11 cellular contexts compared by ENCODE assay signal in the genomic region with DNA sequence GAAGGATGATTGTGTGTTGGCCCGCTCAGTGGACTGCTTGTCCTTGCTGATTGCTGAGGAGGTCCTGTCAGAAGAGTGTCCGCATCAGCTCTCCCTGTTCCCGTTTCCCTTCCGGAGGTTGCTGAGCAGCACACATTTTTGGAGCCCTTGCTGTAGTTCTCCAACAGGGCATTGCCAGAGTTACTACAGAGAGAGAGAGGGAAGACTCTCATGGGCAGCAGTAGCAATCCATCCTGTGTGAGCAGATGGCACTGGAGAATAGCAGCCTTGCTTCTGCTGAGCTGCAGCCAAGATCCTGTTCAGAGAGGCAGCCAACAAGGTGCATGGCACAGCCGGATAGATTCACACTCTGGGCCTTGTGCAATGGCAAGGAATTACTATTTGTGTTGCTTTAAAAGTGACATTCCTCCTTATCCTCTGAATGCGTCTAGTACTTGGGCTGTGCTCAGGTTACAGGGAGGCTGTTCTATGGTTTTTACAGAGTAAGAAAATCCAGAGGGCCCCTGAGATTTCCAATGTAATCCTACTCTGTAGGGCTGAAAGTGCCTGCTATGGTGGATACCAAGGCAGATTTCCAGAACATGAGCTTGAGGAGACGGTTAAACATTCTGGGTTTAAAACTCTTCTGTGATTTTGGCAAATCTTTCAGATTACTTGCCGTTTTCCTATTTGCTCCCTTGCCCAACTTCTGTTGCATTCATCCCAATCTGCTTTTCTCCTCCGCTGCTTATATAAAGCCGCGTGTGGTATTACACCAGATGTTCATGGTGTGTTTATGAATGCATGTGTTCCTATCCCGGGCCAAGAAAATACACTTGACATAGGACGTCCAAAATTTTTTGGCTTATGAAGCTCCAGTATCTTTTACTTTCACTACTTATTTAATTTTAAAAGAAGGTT. TPM values are rescaled to one million over a fixed set of nuclear protein-coding genes. Genes with fewer than 3 reads are reported as not detected.
A peak's percentile ranks its signal among the peaks of the same experiment; 100 is the strongest.
DNase-seq lines count a peak whose midpoint lies in the region; ATAC-seq, FAIRE-seq and TF ChIP-seq lines count a peak whose summit lies in the region.
"Had no signal": no experiment of that assay in that cellular context is flagged by ENCODE, and none has a peak within 500 bp of the region (broad histone marks: within the 10 kb centered on the region; RNA-seq: fewer than 3 reads in every experiment).

No MANE protein-coding gene starts in this region.

- H2BK5ac ChIP-seq in mesendoderm (ENCODE audit: low read length): no peak overlapping the region

- peak overlapping the region; percentile 19 for H2AK5ac ChIP-seq in mesendoderm (ENCODE audit: low read length)

- no peak overlapping the region for H3K18ac ChIP-seq in mesendoderm (ENCODE audit: low read length)

- TF ChIP-seq EP300 in SK-N-SH (IDR thresholded peaks at IDR 0.05; ENCODE audit: borderline replicate concordance in 1 of 2, low read depth in 1 of 2, low read length in 1 of 2): no peak

- 91% methylated on average over 13 of the region's 13 CpGs for WGBS in SK-N-SH (ENCODE audit: low lambda C conversion rate)
- no CpG with 5 or more reads among the region's 13 CpGs for WGBS in mesendoderm (ENCODE audit: extremely low coverage, insufficient coverage, low lambda C conversion rate)
- whole genome bisulfite sequencing in aorta, 2 donors: 26 to 27% methylated on average over 13 of the region's 13 CpGs

- CTCF ChIA-PET in SK-N-SH (lab: Yijun Ruan, JAX): interaction anchor here (1.3 kb wide), 1 partner anchor 34 kb away, joined by 4 read pairs; no protein-coding TSS in a partner anchor

- H4K8ac ChIP-seq in mesendoderm (ENCODE audit: low read depth, low read length): no peak overlapping the region

- H3K4me3 ChIP-seq in SK-N-SH (ENCODE audit: low read depth in 2 of 2, low read length in 1 of 2) (no peak overlapping the region), dorsolateral prefrontal cortex (no peak overlapping the region), mesendoderm (ENCODE audit: low read length) (no peak overlapping the region), aorta (ENCODE audit: low read length in 2 of 2) (no peak overlapping the region)
- H3K4me3 ChIP-seq in effector memory CD4-positive, alpha-beta T cell (ENCODE audit: insufficient read depth, low read depth, low read length, poor library complexity, severe bottlenecking): no peak overlapping the region

- H4K20me1 ChIP-seq in SK-N-SH (ENCODE audit: insufficient read depth): no peaks in the 10 kb centered on the region

- no peaks in the 10 kb centered on the region for H3K27me3 ChIP-seq in SK-N-SH (ENCODE audit: insufficient read depth)
- H3K27me3 ChIP-seq in dorsolateral prefrontal cortex: no peaks in the 10 kb centered on the region
- H3K27me3 ChIP-seq in mesendoderm (ENCODE audit: insufficient read depth, low read length, poor library complexity): no peaks in the 10 kb centered on the region
- H3K27me3 ChIP-seq in aorta (ENCODE audit: control insufficient read depth in 1 of 2, insufficient read depth in 2 of 2, low read length in 1 of 2): no peaks in the 10 kb centered on the region
- no peaks in the 10 kb centered on the region for H3K27me3 ChIP-seq in effector memory CD4-positive, alpha-beta T cell (replicated peaks; ENCODE audit: control insufficient read depth, insufficient read depth, low read length, poor library complexity, severe bottlenecking)

- intact Hi-C loops in dorsolateral prefrontal cortex (cut with DNase I) (no loop called here), aorta (cut with DNase I) (no loop called here)

- H3K9ac ChIP-seq in SK-N-SH: no peak overlapping the region
- peak overlapping the region; percentile 10 for H3K9ac ChIP-seq in mesendoderm (ENCODE audit: low read length)

- no peaks in the 10 kb centered on the region for H3K79me1 ChIP-seq in mesendoderm (ENCODE audit: low read length)

- H3K27ac ChIP-seq in SK-N-SH (ENCODE audit: low read depth in 2 of 2, low read length in 1 of 2): no peak overlapping the region
- H3K27ac ChIP-seq in dorsolateral prefrontal cortex: peak overlapping the region in 41 of 59 donors; percentile 1 to 84 (median 40)
- no peak overlapping the region for H3K27ac ChIP-seq in mesendoderm (ENCODE audit: low read depth, low read length)
- peak overlapping the region in 1 of 2 donors; percentile 48 for H3K27ac ChIP-seq in aorta (ENCODE audit: low read depth in 1 of 2, low read length in 2 of 2)
- H3K27ac ChIP-seq in effector memory CD4-positive, alpha-beta T cell (ENCODE audit: insufficient read depth, low read length, poor library complexity, severe bottlenecking): no peak overlapping the region

- no peak overlapping the region for H2AFZ ChIP-seq in SK-N-SH (ENCODE audit: low read depth)

- H3K79me2 ChIP-seq in SK-N-SH (ENCODE audit: insufficient read depth) (no peaks in the 10 kb centered on the region), mesendoderm (ENCODE audit: control insufficient read depth, insufficient read depth, low read length) (peaks cover 17% of the 10 kb centered on the region)

- H3K4ac ChIP-seq in mesendoderm (ENCODE audit: low read depth, low read length): no peak overlapping the region

- peaks cover 6 to 18% of the 10 kb centered on the region in 2 experiments; a peak in 2 of 4 replicates for H3K4me1 ChIP-seq in SK-N-SH (ENCODE audit: control insufficient read depth in 1 of 2, insufficient read depth in 2 of 2, low read depth in 1 of 2, low read length in 1 of 2)
- H3K4me1 ChIP-seq in mesendoderm (ENCODE audit: control insufficient read depth, low read depth, low read length): peaks cover 4% of the 10 kb centered on the region
- peaks cover 4 to 13% of the 10 kb centered on the region in 2 donors for H3K4me1 ChIP-seq in aorta (ENCODE audit: control insufficient read depth in 1 of 2, insufficient read depth in 2 of 2, low read length in 2 of 2)
- H3K4me1 ChIP-seq in effector memory CD4-positive, alpha-beta T cell (ENCODE audit: control insufficient read depth, insufficient read depth, low read length, poor library complexity, severe bottlenecking): no peaks in the 10 kb centered on the region

- H3K36me3 ChIP-seq in SK-N-SH (replicated peaks in 1 of 2; ENCODE audit: control insufficient read depth in 1 of 2, insufficient read depth in 2 of 2, low read length in 1 of 2) (no peaks in the 10 kb centered on the region), mesendoderm (ENCODE audit: control insufficient read depth, insufficient read depth, low read length) (no peaks in the 10 kb centered on the region), aorta (ENCODE audit: control insufficient read depth in 1 of 2, insufficient read depth in 2 of 2, low read length in 1 of 2) (no peaks in the 10 kb centered on the region)
- no peaks in the 10 kb centered on the region for H3K36me3 ChIP-seq in effector memory CD4-positive, alpha-beta T cell (ENCODE audit: control insufficient read depth, insufficient read depth, low read length)

- H3K9me3 ChIP-seq in SK-N-SH (no peaks in the 10 kb centered on the region), aorta (ENCODE audit: control insufficient read depth, low read length) (no peaks in the 10 kb centered on the region)
- H3K9me3 ChIP-seq in effector memory CD4-positive, alpha-beta T cell (ENCODE audit: control insufficient read depth, low read length): no peaks in the 10 kb centered on the region

- POLR2A ChIA-PET in SK-N-SH (lab: Yijun Ruan, JAX): no interaction called here

- peak overlapping the region; percentile 10 for H3K56ac ChIP-seq in mesendoderm (ENCODE audit: low read length)

- FAIRE-seq in GM12891 (lab: Jason Lieb, UNC): no peak
- FAIRE-seq: urothelium cell line had no signal

- TF ChIP-seq CTCF in SK-N-SH (IDR thresholded peaks at IDR 0.05): no peak
- no peak for TF ChIP-seq CTCF in dorsolateral prefrontal cortex (IDR thresholded peaks at IDR 0.05 in 54 of 56, conservative IDR thresholded peaks at IDR 0.05 in 2 of 56; ENCODE audit: low read depth in 1 of 56, partially characterized antibody in 56 of 56)

- H3K23ac ChIP-seq in mesendoderm (ENCODE audit: low read length): no peak overlapping the region

- H2BK120ac ChIP-seq in mesendoderm (ENCODE audit: low read depth, low read length): no peak overlapping the region

- no peaks in the 10 kb centered on the region for H3K9me2 ChIP-seq in SK-N-SH

- TF ChIP-seq RAD21 in SK-N-SH (IDR thresholded peaks at IDR 0.05; ENCODE audit: low read length): no peak

- H4K5ac ChIP-seq in mesendoderm (ENCODE audit: low read length): no peak overlapping the region

- H3K4me2 ChIP-seq in SK-N-SH (no peak overlapping the region), mesendoderm (ENCODE audit: low read length) (no peak overlapping the region)

- peak; percentile 49 for ATAC-seq in SK-N-SH treated with all-trans-retinoic acid at 6 μM for 48 hours
- ATAC-seq in aorta (ENCODE audit: low FRiP score): peak; percentile 19

- peaks cover 18% of the 10 kb centered on the region for H3F3A ChIP-seq in SK-N-SH (replicated peaks; ENCODE audit: insufficient read depth)

- no peak overlapping the region for H2BK15ac ChIP-seq in mesendoderm (replicated peaks; ENCODE audit: low read depth)

- DNase-seq in SK-N-SH: no peak
- peak in 7 of 10 donors; percentile 50 to 89 (median 62) for DNase-seq in dorsolateral prefrontal cortex
- no peak for DNase-seq in mesendoderm
- no peak for DNase-seq in aorta
- DNase-seq in effector memory CD4-positive, alpha-beta T cell: no peak
- no peak for DNase-seq in GM12891 (ENCODE audit: insufficient read length, low spot score)
- no peak for DNase-seq in H4 (ENCODE audit: low spot score)
- DNase-seq: activated CD4-positive, alpha-beta memory T cell treated with anti-CD3 and anti-CD28 coated beads, Interleukin-2, amount 10 ng/mL, durations not matched to agents 7 days and 5 days; islet precursor cell had no signal

- no peak for TF ChIP-seq POLR2A in GM12891 (IDR thresholded peaks at IDR 0.05; ENCODE audit: low read depth, low read length)

TF ChIP-seq in SK-N-SH treated with all-trans-retinoic acid at 6 μM for 48 hours, 23 proteins besides CTCF, POLR2A, EP300 and RAD21 (continues in another document):
- TF ChIP-seq TCF4 (CRISPR knock-in tag; IDR thresholded peaks at IDR 0.05; ENCODE audit: borderline replicate concordance) (no peak), ZNF565 (CRISPR knock-in tag; conservative IDR thresholded peaks at IDR 0.05; ENCODE audit: low read depth) (no peak)

TF ChIP-seq in SK-N-SH, 30 proteins besides CTCF, POLR2A, EP300 and RAD21:
- TF ChIP-seq FOSL2 (IDR thresholded peaks at IDR 0.05; ENCODE audit: borderline replicate concordance, low read depth): no peak
- TF ChIP-seq RCOR1 (IDR thresholded peaks at IDR 0.05; ENCODE audit: low read length): no peak

TF ChIP-seq in GM12891, 5 proteins besides CTCF, POLR2A, EP300 and RAD21:
- no peak for TF ChIP-seq PAX5 (IDR thresholded peaks at IDR 0.05; ENCODE audit: insufficient read depth, low read length, severe bottlenecking)
TF ChIP-seq in GM12891: peak in this region for 0.

RNA-seq across cellular contexts. Expression of gene AK4, which starts 27.4 kb away (rescaled TPM):
- polyA plus RNA-seq in SK-N-SH (2012; rRNA removed) (6.4 and 8.8 TPM in 2 replicates), aorta (1 to 10 TPM; 5.2 to 8.4 TPM)
- polyA plus RNA-seq in SK-N-SH (2012; cell fraction: cytosol; rRNA removed): 9.0 and 11.1 TPM in 2 replicates
- 1.8 and 4.7 TPM in 2 replicates for polyA plus RNA-seq in SK-N-SH (2012; cell fraction: nucleus; rRNA removed)
- total RNA-seq in dorsolateral prefrontal cortex (100 to 1,000 TPM in 1 of 120 experiments, 10 to 100 TPM in 119; 27.3 to 168 (median 54.4) TPM), aorta (10 to 100 TPM; 68.2 to 73.7 TPM)
- 73.7 TPM for polyA plus RNA-seq in mesendoderm (2013, experiment 1 of 2)
- polyA plus RNA-seq in mesendoderm (2013, experiment 2 of 2): 75.7 TPM
- 109 TPM for polyA plus RNA-seq in GM12891 (2012; ENCODE audit: low read depth, missing spikeins)
- total RNA-seq in H4 (2014; rRNA removed; shearing (Covaris generic)): 18.0 and 22.6 TPM in 2 replicates

Comparison
In these comparisons a context has a peak if more than half of its experiments do, and no peak if none do; other contexts are left out.
1. DNase-seq: peak in dorsolateral prefrontal cortex (7 of 10); none in SK-N-SH (single experiment), mesendoderm (single experiment), aorta (0 of 2), effector memory CD4-positive, alpha-beta T cell (0 of 3), GM12891 (single experiment) and H4 (single experiment).
2. H3K27ac ChIP-seq: peak in dorsolateral prefrontal cortex (41 of 59); none in SK-N-SH (0 of 2), mesendoderm (single experiment) and effector memory CD4-positive, alpha-beta T cell (single experiment).